In the genomic region with DNA sequence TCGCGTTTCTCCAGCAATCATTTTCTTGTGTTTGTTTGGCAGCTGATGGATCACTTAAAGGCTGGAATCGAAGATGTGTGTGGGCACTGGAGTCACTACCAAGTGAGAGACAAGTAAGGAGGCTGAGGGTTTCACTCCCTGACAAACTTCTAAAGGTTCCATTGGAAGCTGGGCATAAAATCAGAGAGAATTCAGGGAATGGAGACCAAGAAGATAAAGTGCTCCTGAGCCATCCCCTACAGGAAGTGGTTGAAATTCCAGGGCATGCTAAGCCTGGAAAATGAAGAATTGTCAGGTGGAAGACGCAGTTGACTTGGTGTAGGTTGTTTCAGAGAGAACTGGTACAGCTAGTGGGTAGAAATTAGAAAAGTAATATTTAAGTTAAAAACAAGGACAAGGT, we compare ENCODE assay signal across 22 cellular contexts. TPM values are rescaled to one million over a fixed set of nuclear protein-coding genes. Genes with fewer than 3 reads are reported as not detected.
DNase-seq lines count a peak whose midpoint lies in the region; ATAC-seq, FAIRE-seq and TF ChIP-seq lines count a peak whose summit lies in the region.
"Had no signal": no experiment of that assay in that cellular context is flagged by ENCODE, and none has a peak within 500 bp of the region (broad histone marks: within the 10 kb centered on the region; RNA-seq: fewer than 3 reads in every experiment).

No MANE protein-coding gene starts in this region.

- no peak overlapping the region for H3K9ac ChIP-seq in astrocyte (ENCODE audit: low read length)
- H3K9ac ChIP-seq: GM23248 had no signal

- H2AFZ ChIP-seq in astrocyte (ENCODE audit: low read depth, low read length): no peak overlapping the region
- H2AFZ ChIP-seq: GM23248 had no signal

- no peaks in the 10 kb centered on the region for H4K20me1 ChIP-seq in astrocyte (ENCODE audit: insufficient read depth, low read length)

- no peak for DNase-seq in Calu3
- DNase-seq in H54 (ENCODE audit: insufficient read length, low spot score): no peak
- DNase-seq in astrocyte (ENCODE audit: low read depth): no peak
- DNase-seq in osteocyte (ENCODE audit: extremely low spot score, unreplicated experiment): no peak
- no peak for DNase-seq in GM19240 (ENCODE audit: insufficient read length, low spot score)
- DNase-seq in NCI-H2029 (lab: John Stamatoyannopoulos, UW): no peak
- DNase-seq: CD8-positive, alpha-beta T cell; DMS153; DND-41; GM23248; NCI-H1092 treated with DMSO at 0.1 percent for 48 hours; NCI-H1436 treated with DMSO at 0.1 percent for 48 hours; NCI-H187 treated with DMSO at 0.1 percent for 48 hours; NCI-H446; NCI-H524 treated with DMSO at 0.1 percent for 48 hours; NCI-H774; SIG-M5 had no signal

- no peak overlapping the region for H3K27ac ChIP-seq in astrocyte (ENCODE audit: low read depth, low read length)
- H3K27ac ChIP-seq: C4-2B, GM23248 had no signal

- no peak for ATAC-seq in GM18511 (IDR thresholded peaks at IDR 0.05; ENCODE audit: unreplicated experiment)
- ATAC-seq: CD8-positive, alpha-beta T cell had no signal

- H3K79me2 ChIP-seq in astrocyte (ENCODE audit: insufficient read depth, low read length): no peaks in the 10 kb centered on the region

- BruUV-seq in Calu3 (replicated peaks; lab: Mats Ljungman, UMichigan): no TSS peak

- no peak overlapping the region for H3K4me3 ChIP-seq in astrocyte (ENCODE audit: insufficient read depth, low read depth, low read length)
- H3K4me3 ChIP-seq: GM23248, HAP-1 had no signal

- no peak for TF ChIP-seq CTCF in Calu3 (IDR thresholded peaks at IDR 0.05; ENCODE audit: unreplicated experiment)
- no peak for TF ChIP-seq CTCF in astrocyte (IDR thresholded peaks at IDR 0.05; ENCODE audit: insufficient read depth, low read depth, low read length)
- TF ChIP-seq CTCF in osteocyte (IDR thresholded peaks at IDR 0.05): no peak

- intact Hi-C loops in Calu3 (cut with micrococcal nuclease; ENCODE audit: unreplicated experiment): no loop called here

- no peak for TF ChIP-seq POLR2A in H54 (IDR thresholded peaks at IDR 0.05; ENCODE audit: low read depth, low read length)

- no peaks in the 10 kb centered on the region for H3K27me3 ChIP-seq in astrocyte (ENCODE audit: insufficient read depth, low read length)

- H3K4me2 ChIP-seq in astrocyte (ENCODE audit: low read length): no peak overlapping the region

- H3K27ac Mint-ChIP-seq in Calu3 (ENCODE audit: unreplicated experiment): peak overlapping the region; percentile 67
- H3K27ac Mint-ChIP-seq in astrocyte (ENCODE audit: unreplicated experiment): peak overlapping the region; percentile 49
- H3K27ac Mint-ChIP-seq in osteocyte (ENCODE audit: unreplicated experiment): peak overlapping the region; percentile 78
- H3K27ac Mint-ChIP-seq: CD8-positive, alpha-beta T cell; IgD-negative memory B cell had no signal

- H3K36me3 Mint-ChIP-seq in Calu3 (ENCODE audit: insufficient read depth, unreplicated experiment) (no peaks in the 10 kb centered on the region), astrocyte (ENCODE audit: low read depth, unreplicated experiment) (no peaks in the 10 kb centered on the region), osteocyte (ENCODE audit: unreplicated experiment) (no peaks in the 10 kb centered on the region)
- H3K36me3 Mint-ChIP-seq: CD8-positive, alpha-beta T cell; IgD-negative memory B cell had no signal

- FAIRE-seq in H54 (lab: Jason Lieb, UNC) (peak; percentile 27), astrocyte (lab: Jason Lieb, UNC) (no peak)
- FAIRE-seq: GM12892 had no signal

- H3K4me3 Mint-ChIP-seq in Calu3 (ENCODE audit: low read depth, unreplicated experiment) (no peak overlapping the region), astrocyte (ENCODE audit: unreplicated experiment) (no peak overlapping the region), osteocyte (ENCODE audit: unreplicated experiment) (no peak overlapping the region)
- H3K4me3 Mint-ChIP-seq: CD8-positive, alpha-beta T cell; IgD-negative memory B cell had no signal

- peaks cover 57% of the 10 kb centered on the region for H3K4me1 Mint-ChIP-seq in Calu3 (ENCODE audit: low read depth, unreplicated experiment)
- H3K4me1 Mint-ChIP-seq in astrocyte (ENCODE audit: low read depth, unreplicated experiment): peaks cover 27% of the 10 kb centered on the region
- H3K4me1 Mint-ChIP-seq in osteocyte (ENCODE audit: unreplicated experiment): peaks cover 22% of the 10 kb centered on the region

- H3K27me3 Mint-ChIP-seq in Calu3 (ENCODE audit: unreplicated experiment) (no peaks in the 10 kb centered on the region), astrocyte (ENCODE audit: low read depth, unreplicated experiment) (no peaks in the 10 kb centered on the region), osteocyte (ENCODE audit: unreplicated experiment) (no peaks in the 10 kb centered on the region)

- CTCF ChIA-PET in Calu3 (lab: Charles Lee): no interaction called here

- H3K9me3 Mint-ChIP-seq in Calu3 (ENCODE audit: low read depth, unreplicated experiment): peaks cover 12% of the 10 kb centered on the region
- H3K9me3 Mint-ChIP-seq in astrocyte (ENCODE audit: unreplicated experiment): peaks cover 3% of the 10 kb centered on the region
- H3K9me3 Mint-ChIP-seq in osteocyte (ENCODE audit: unreplicated experiment): peaks cover 18% of the 10 kb centered on the region
- H3K9me3 Mint-ChIP-seq: CD8-positive, alpha-beta T cell; IgD-negative memory B cell had no signal

- no peaks in the 10 kb centered on the region for H3K36me3 ChIP-seq in astrocyte (ENCODE audit: insufficient read depth, low read length)
- H3K36me3 ChIP-seq: HAP-1 had no signal

- no peaks in the 10 kb centered on the region for H3K9me3 ChIP-seq in astrocyte (ENCODE audit: insufficient read depth, low read depth, low read length)
- H3K9me3 ChIP-seq: HAP-1 had no signal

- H3K4me1 ChIP-seq in astrocyte (ENCODE audit: insufficient read depth, low read length): peaks cover 17% of the 10 kb centered on the region
- H3K4me1 ChIP-seq: HAP-1 had no signal

RNA-seq across cellular contexts. Expression of a gene that starts 39.1 kb away (rescaled TPM):
- 0.12 and 0.22 TPM in 2 replicates for total RNA-seq in Calu3 (2022)
- total RNA-seq in astrocyte: 0.07 and 0.09 TPM in 2 replicates
- not detected in 2 replicates for total RNA-seq in osteocyte
- total RNA-seq: CD8-positive, alpha-beta T cell; GM23248 had no signal
